8 cellular contexts compared by ENCODE assay signal in genomic region chr11:66100272-66101037, GRCh38.
DNase-seq lines count a peak whose midpoint lies in the region; ATAC-seq lines count a peak whose summit lies in the region.

No MANE protein-coding gene starts in this region.

- H3K9me3 ChIP-seq in BLaER1 treated with 17β-estradiol and CSF1 and Interleukin-3, amounts not matched to agents 10 nM and 100 nM (replicated peaks in 1 of 11): no peaks in the 10 kb centered on the region

- H3K27ac ChIP-seq in BLaER1 treated with 17β-estradiol and CSF1 and Interleukin-3, amounts not matched to agents 10 nM and 100 nM: peak overlapping the region in 7 of 11 experiments; percentile 23 to 57 (median 45); a peak in 10 of 22 replicates
- no peak overlapping the region for H3K27ac ChIP-seq in rectal smooth muscle tissue (ENCODE audit: low read depth, low read length)

- H3K4me1 ChIP-seq in BLaER1 treated with 17β-estradiol and CSF1 and Interleukin-3, amounts not matched to agents 10 nM and 100 nM: peaks cover 17 to 28% (median 24%) of the 10 kb centered on the region in 10 experiments
- H3K4me1 ChIP-seq in rectal smooth muscle tissue (ENCODE audit: control insufficient read depth, insufficient read depth, low read length): no peaks in the 10 kb centered on the region

- DNase-seq in NCI-H2107 (lab: John Stamatoyannopoulos, UW): peak; percentile 73
- peak; percentile 86 for DNase-seq in activated CD8-positive, alpha-beta memory T cell treated with anti-CD3 and anti-CD28 coated beads for 24 hours
- peak; percentile 8 for DNase-seq in fibroblast of peridontal ligament (ENCODE audit: extremely low read depth)
- no peak for DNase-seq in amniotic stem cell (lab: John Stamatoyannopoulos, UW)

- H3K4me2 ChIP-seq in BLaER1 treated with 17β-estradiol and CSF1 and Interleukin-3, amounts not matched to agents 10 nM and 100 nM: peak overlapping the region; percentile 26 to 80 (median 68)

- H3K9ac ChIP-seq in BLaER1 treated with 17β-estradiol and CSF1 and Interleukin-3, amounts not matched to agents 10 nM and 100 nM: peak overlapping the region in 3 of 11 experiments; percentile 13 to 43 (median 33); a peak in 2 of 22 replicates
- no peak overlapping the region for H3K9ac ChIP-seq in rectal smooth muscle tissue (ENCODE audit: low read length)

- H3K27me3 ChIP-seq in BLaER1 treated with 17β-estradiol and CSF1 and Interleukin-3, amounts not matched to agents 10 nM and 100 nM: no peaks in the 10 kb centered on the region
- H3K27me3 ChIP-seq in rectal smooth muscle tissue (ENCODE audit: control insufficient read depth, insufficient read depth, low read length): no peaks in the 10 kb centered on the region

- peaks cover 0 to 36% (median 0%) of the 10 kb centered on the region in 11 experiments; a peak in 7 of 22 replicates for H4K20me1 ChIP-seq in BLaER1 treated with 17β-estradiol and CSF1 and Interleukin-3, amounts not matched to agents 10 nM and 100 nM

- ATAC-seq in GM21515 (IDR thresholded peaks at IDR 0.05; ENCODE audit: unreplicated experiment) (peak; percentile 71), GM19035 (IDR thresholded peaks at IDR 0.05; ENCODE audit: unreplicated experiment) (no peak)

- no peak overlapping the region for H3K4me3 ChIP-seq in BLaER1 treated with 17β-estradiol and CSF1 and Interleukin-3, amounts not matched to agents 10 nM and 100 nM
- H3K4me3 ChIP-seq in rectal smooth muscle tissue (ENCODE audit: low read length): peak overlapping the region; percentile 17

- H3K36me3 ChIP-seq in BLaER1 treated with 17β-estradiol and CSF1 and Interleukin-3, amounts not matched to agents 10 nM and 100 nM: 0 out of 22 replicates have a peak, but pooled peaks cover 0 to 7% (median 0%) of the 10 kb centered on the region in 11 experiments
- no peaks in the 10 kb centered on the region for H3K36me3 ChIP-seq in rectal smooth muscle tissue (ENCODE audit: control insufficient read depth, insufficient read depth, low read length)
